14 cellular contexts compared by ENCODE assay signal in the genomic region with DNA sequence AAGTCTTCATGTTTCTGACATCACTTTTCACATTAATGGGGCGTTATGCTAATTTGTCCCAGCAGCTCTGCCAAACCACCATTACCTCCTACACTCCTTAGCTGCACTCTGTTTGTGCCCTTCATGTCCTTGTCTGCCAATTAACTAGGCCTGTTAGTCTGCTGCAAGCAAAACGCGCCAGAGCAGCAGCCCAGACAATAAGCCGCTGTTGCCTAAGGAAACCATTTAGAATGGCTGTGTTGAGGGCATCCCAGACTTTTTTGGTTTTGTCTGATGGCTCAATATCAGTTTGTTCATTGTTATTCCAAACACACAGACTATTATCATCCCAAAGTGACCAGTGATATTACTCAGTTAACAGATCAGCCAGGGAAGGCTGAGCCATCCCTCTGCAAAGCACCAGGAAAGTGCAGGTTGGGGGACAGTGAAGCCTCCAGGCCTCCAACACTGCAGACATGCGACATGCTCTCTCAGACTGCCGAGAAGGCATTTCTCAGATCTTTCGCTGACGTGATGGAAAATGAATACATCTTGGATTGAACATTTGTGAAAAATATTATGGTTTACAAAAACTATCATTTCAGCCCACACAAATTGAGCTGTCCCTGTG.
DNase-seq lines count a peak whose midpoint lies in the region; ATAC-seq lines count a peak whose summit lies in the region.
"Had no signal": no experiment of that assay in that cellular context is flagged by ENCODE, and none has a peak within 500 bp of the region (broad histone marks: within the 10 kb centered on the region; RNA-seq: fewer than 3 reads in every experiment).

No MANE protein-coding gene starts in this region.

- ATAC-seq in GM21529 (IDR thresholded peaks at IDR 0.05; ENCODE audit: unreplicated experiment): no peak

- DNase-seq in C1 segment of cervical spinal cord (lab: John Stamatoyannopoulos, UW) (peak in 8 of 14 donors; percentile 7 to 45 (median 26)), NCI-H1436 (lab: John Stamatoyannopoulos, UW) (peak; percentile 41), amygdala (lab: John Stamatoyannopoulos, UW) (peak in 47 of 56 donors; percentile 2 to 76 (median 32)), middle frontal gyrus (ENCODE audit: extremely low spot score, low spot score) (peak; percentile 9), DMS79 treated with DMSO at 0.1 percent for 48 hours (lab: John Stamatoyannopoulos, UW) (no peak), NCI-H2029 treated with DMSO at 0.1 percent for 48 hours (lab: John Stamatoyannopoulos, UW) (no peak)
- DNase-seq in activated CD4-positive, CD25-positive, alpha-beta regulatory T cell treated with anti-CD3 and anti-CD28 coated beads, Interleukin-2, amount 50 U/mL, for 72 hours: no peak
- DNase-seq: activated CD4-positive, alpha-beta T cell treated with anti-CD3 and anti-CD28 coated beads, Interleukin-2, amount 10 ng/mL, durations not matched to agents 7 days and 5 days; activated T-cell treated with anti-CD3 and anti-CD28 coated beads for 4 hours; DMS53; effector memory CD4-positive, alpha-beta T cell; NCI-H226; OCI-M1 had no signal

Comparison
In these comparisons a context has a peak if more than half of its experiments do, and no peak if none do; other contexts are left out.
1. DNase-seq: peak in C1 segment of cervical spinal cord (8 of 14), NCI-H1436 (single experiment), amygdala (47 of 56) and middle frontal gyrus (single experiment); none in DMS79 treated with DMSO at 0.1 percent for 48 hours (single experiment), NCI-H2029 treated with DMSO at 0.1 percent for 48 hours (single experiment) and activated CD4-positive, CD25-positive, alpha-beta regulatory T cell treated with anti-CD3 and anti-CD28 coated beads, Interleukin-2, amount 50 U/mL, for 72 hours (single experiment).